11 cellular contexts compared by ENCODE assay signal in genomic region chr5:133996683-133997252, GRCh38. TPM values are rescaled to one million over a fixed set of nuclear protein-coding genes. Genes with fewer than 3 reads are reported as not detected.
DNase-seq lines count a peak whose midpoint lies in the region; ATAC-seq and TF ChIP-seq lines count a peak whose summit lies in the region.
"Had no signal": no experiment of that assay in that cellular context is flagged by ENCODE, and none has a peak within 500 bp of the region (broad histone marks: within the 10 kb centered on the region; RNA-seq: fewer than 3 reads in every experiment).

No MANE protein-coding gene starts in this region.

- H3K9me3 ChIP-seq in left ventricle myocardium inferior (replicated peaks), result no peaks in the 10 kb centered on the region
- no peaks in the 10 kb centered on the region for H3K9me3 ChIP-seq in PC-9 (ENCODE audit: insufficient read depth, low read depth)
- H3K9me3 ChIP-seq in upper lobe of right lung, result no peaks in the 10 kb centered on the region
- H3K9me3 ChIP-seq in GM23248 (ENCODE audit: low read depth), result no peaks in the 10 kb centered on the region

- intact Hi-C loops in left ventricle myocardium inferior (cut with micrococcal nuclease), result no loop called here
- intact Hi-C loops in Right ventricle myocardium superior (cut with DNase I), result no loop called here
- intact Hi-C loops in PC-9 (cut with micrococcal nuclease; ENCODE audit: unreplicated experiment), result no loop called here
- intact Hi-C loops in upper lobe of right lung (cut with DNase I), result no loop called here

- DNase-seq in left ventricle myocardium inferior, result no peak
- no peak for DNase-seq in Right ventricle myocardium superior
- no peak for DNase-seq in PC-9
- DNase-seq in fibroblast of the aortic adventitia (ENCODE audit: low read depth), result no peak
- no peak for DNase-seq in upper lobe of right lung
- no peak for DNase-seq in dedifferentiated amniotic fluid mesenchymal stem cell (ENCODE audit: extremely low spot score)
- no peak for DNase-seq in H4 (ENCODE audit: low spot score)
- no peak for DNase-seq in GM23248
- DNase-seq: activated CD4-positive, alpha-beta T cell treated with anti-CD3 and anti-CD28 coated beads, Interleukin-2, amount 50 U/mL, for 4 hours; GF-D8; NCI-H2107 had no signal

- WGBS in GM23248 (ENCODE audit: low coverage in 1 of 2, low lambda C conversion rate in 2 of 2, missing lambda C conversion rate in 2 of 2), 2 experiments, result 48 to 59% methylated on average over 3 of the region's 3 CpGs

- in situ Hi-C loops in GM23248 (cut with MboI), result no loop called here

- POLR2A ChIA-PET in PC-9 (lab: Charles Lee; ENCODE audit: unreplicated experiment), result interaction anchor here (0.6 kb wide), 2 partner anchors 21 to 24 kb away, joined by 4 to 10 read pairs; no protein-coding TSS in a partner anchor

- H3F3A ChIP-seq in PC-9 (ENCODE audit: insufficient read depth, low read depth) (peaks cover 60% of the 10 kb centered on the region), GM23248 (ENCODE audit: insufficient read depth) (peaks cover 13% of the 10 kb centered on the region; the same call in 1 of the 2 replicates)

- H3K27me3 ChIP-seq in left ventricle myocardium inferior (ENCODE audit: low read depth) (no peaks in the 10 kb centered on the region), PC-9 (ENCODE audit: insufficient read depth, low read depth) (no peaks in the 10 kb centered on the region), upper lobe of right lung (no peaks in the 10 kb centered on the region), GM23248 (replicated peaks; ENCODE audit: insufficient read depth) (no peaks in the 10 kb centered on the region)

- no peak overlapping the region for H3K9ac ChIP-seq in GM23248

- peak overlapping the region; percentile 100 for H3K27ac ChIP-seq in left ventricle myocardium inferior (replicated peaks)
- H3K27ac ChIP-seq in PC-9, result no peak overlapping the region
- no peak overlapping the region for H3K27ac ChIP-seq in upper lobe of right lung
- H3K27ac ChIP-seq in GM23248, result no peak overlapping the region

- H3K79me2 ChIP-seq in PC-9 (ENCODE audit: low read depth) (peaks cover 100% of the 10 kb centered on the region), GM23248 (ENCODE audit: insufficient read depth) (peaks cover 100% of the 10 kb centered on the region)

- H3K4me3 ChIP-seq in left ventricle myocardium inferior (no peak overlapping the region), PC-9 (no peak overlapping the region), fibroblast of the aortic adventitia (ENCODE audit: low read depth, low read length) (no peak overlapping the region), upper lobe of right lung (no peak overlapping the region), GM23248 (no peak overlapping the region)

- H4K20me1 ChIP-seq in PC-9 (ENCODE audit: insufficient read depth), result peaks cover 97% of the 10 kb centered on the region
- H4K20me1 ChIP-seq in GM23248 (ENCODE audit: insufficient read depth), result peaks cover 34% of the 10 kb centered on the region

- peak overlapping the region; percentile 54; the same call in 1 of the 2 replicates for H3K4me2 ChIP-seq in PC-9
- H3K4me2 ChIP-seq in GM23248 (ENCODE audit: unreplicated experiment), result no peak overlapping the region

- H2AFZ ChIP-seq in PC-9 (no peak overlapping the region), GM23248 (no peak overlapping the region)

- TF ChIP-seq CTCF in left ventricle myocardium inferior (IDR thresholded peaks at IDR 0.05; ENCODE audit: borderline replicate concordance) (peak; percentile 37), PC-9 (conservative IDR thresholded peaks at IDR 0.05) (peak; percentile 67), fibroblast of the aortic adventitia (IDR thresholded peaks at IDR 0.05; ENCODE audit: insufficient read depth, low read length) (peak; percentile 35), upper lobe of right lung (IDR thresholded peaks at IDR 0.05) (peak; percentile 32)

- ATAC-seq in Right ventricle myocardium superior (ENCODE audit: poor library complexity) (no peak), upper lobe of right lung (no peak)

- H3K36me3 ChIP-seq in left ventricle myocardium inferior (peaks cover 7% of the 10 kb centered on the region), PC-9 (ENCODE audit: low read depth) (peaks cover 12% of the 10 kb centered on the region), upper lobe of right lung (peaks cover 4% of the 10 kb centered on the region), GM23248 (ENCODE audit: low read depth) (peaks cover 6% of the 10 kb centered on the region; the same call in 1 of the 2 replicates)

- CTCF ChIA-PET in PC-9 (lab: Charles Lee), result interaction anchor here (0.5 to 0.6 kb wide), 5 partner anchors 15 to 1386 kb away, joined by 3 to 9 read pairs (median 4); no protein-coding TSS in a partner anchor

- H3K9me2 ChIP-seq in PC-9 (ENCODE audit: insufficient read depth) (no peaks in the 10 kb centered on the region), GM23248 (ENCODE audit: insufficient read depth) (no peaks in the 10 kb centered on the region)

- BruUV-seq in PC-9 (replicated peaks; lab: Mats Ljungman, UMichigan), result no TSS peak

- H3K4me1 ChIP-seq in left ventricle myocardium inferior (peaks cover 100% of the 10 kb centered on the region), PC-9 (replicated peaks; ENCODE audit: insufficient read depth) (peaks cover 79% of the 10 kb centered on the region), upper lobe of right lung (peaks cover 51% of the 10 kb centered on the region), GM23248 (ENCODE audit: insufficient read depth) (peaks cover 44% of the 10 kb centered on the region)

RNA-seq across cellular contexts. Expression of gene VDAC1, which starts 8.0 kb away (rescaled TPM):
- 501 TPM for total RNA-seq in left ventricle myocardium inferior
- 475 TPM for total RNA-seq in Right ventricle myocardium superior
- total RNA-seq in PC-9 (2021), result 157 and 228 TPM in 2 replicates
- 91.3 and 277 TPM in 2 replicates for total RNA-seq in fibroblast of the aortic adventitia (ENCODE audit: low replicate concordance)
- total RNA-seq in upper lobe of right lung, result 112 TPM
- total RNA-seq in H4 (2014; rRNA removed; shearing (Covaris generic)), result 732 and 750 TPM in 2 replicates
- 329 and 332 TPM in 2 replicates for total RNA-seq in GM23248 (2014; rRNA removed; shearing (Covaris generic))
- polyA plus RNA-seq in GM23248 (2016; fragmentation: Nextera tagmentation; extraction: Ambion mirVana), result 318 and 337 TPM in 2 replicates

RNA-seq across cellular contexts. Expression of gene C5orf15, which starts 28.3 kb away (rescaled TPM):
- total RNA-seq in left ventricle myocardium inferior (34.4 TPM), Right ventricle myocardium superior (34.8 TPM), PC-9 (2021) (24.4 and 45.0 TPM in 2 replicates), fibroblast of the aortic adventitia (ENCODE audit: low replicate concordance) (31.1 and 66.6 TPM in 2 replicates), upper lobe of right lung (33.4 TPM)
- total RNA-seq in H4 (2014; rRNA removed; shearing (Covaris generic)), result 141 and 166 TPM in 2 replicates
- total RNA-seq in GM23248 (2014; rRNA removed; shearing (Covaris generic)), result 126 and 128 TPM in 2 replicates
- polyA plus RNA-seq in GM23248 (2016; fragmentation: Nextera tagmentation; extraction: Ambion mirVana), result 121 and 122 TPM in 2 replicates
